8 cellular contexts compared by ENCODE assay signal in genomic region chr5:115586525-115587146, GRCh38. TPM values are rescaled to one million over a fixed set of nuclear protein-coding genes. Genes with fewer than 3 reads are reported as not detected.
DNase-seq lines count a peak whose midpoint lies in the region; ATAC-seq and TF ChIP-seq lines count a peak whose summit lies in the region.

No MANE protein-coding gene starts in this region.

- H3K4me3 Mint-ChIP-seq in activated T-helper 1 cell treated with anti-CD3 and anti-CD28 coated beads, Interleukin-12 subunit alpha, Interleukin-12 subunit beta, Interleukin-2, Interleukin-4 antibody, amounts not matched to agents 30 ng/mL and 10 ng/mL and 1 ng/mL, durations not matched to agents 14 hours and 24 hours and 36 hours = no peak overlapping the region

- intact Hi-C loops in testis (cut with DNase I; ENCODE audit: low total_unique reads) = loop anchor here (5.0 kb wide), 1 partner anchor 279 kb away; no protein-coding TSS in a partner anchor
- intact Hi-C loops in activated T-helper 1 cell treated with anti-CD3 and anti-CD28 coated beads, Interleukin-12 subunit alpha, Interleukin-12 subunit beta, Interleukin-2, Interleukin-4 antibody, amounts not matched to agents 30 ng/mL and 10 ng/mL and 1 ng/mL, durations not matched to agents 14 hours and 24 hours and 36 hours (cut with micrococcal nuclease) = loop anchor here (1.0 to 5.0 kb wide), 6 partner anchors 14 to 488 kb away; no protein-coding TSS in a partner anchor

- DNase-seq in HT-29 (ENCODE audit: low spot score) (peak; percentile 51), SK-MEL-5 (ENCODE audit: low read depth, low spot score) (peak; percentile 48), testis (no peak), NCI-H1930 (lab: John Stamatoyannopoulos, UW) (no peak)
- no peak for DNase-seq in activated T-helper 1 cell treated with anti-CD3 and anti-CD28 coated beads, Interleukin-12 subunit alpha, Interleukin-12 subunit beta, Interleukin-2, Interleukin-4 antibody, amounts not matched to agents 30 ng/mL and 10 ng/mL and 1 ng/mL, durations not matched to agents 14 hours and 24 hours and 36 hours (ENCODE audit: low spot score)

- WGBS in gastroesophageal sphincter (ENCODE audit: low coverage in 1 of 2), 2 donors = 42 to 43% methylated on average over 6 of the region's 6 CpGs
- WGBS in testis, 2 donors = 56 to 59% methylated on average over 6 of the region's 6 CpGs

- ATAC-seq in gastroesophageal sphincter (no peak), HG02870 (IDR thresholded peaks at IDR 0.05; ENCODE audit: unreplicated experiment) (no peak)

- H3K9me3 ChIP-seq in DOHH2 (ENCODE audit: control insufficient read depth, insufficient read depth, low read length) (no peaks in the 10 kb centered on the region), gastroesophageal sphincter (no peaks in the 10 kb centered on the region), testis (no peaks in the 10 kb centered on the region)

- peaks cover 2% of the 10 kb centered on the region for H3K4me1 Mint-ChIP-seq in activated T-helper 1 cell treated with anti-CD3 and anti-CD28 coated beads, Interleukin-12 subunit alpha, Interleukin-12 subunit beta, Interleukin-2, Interleukin-4 antibody, amounts not matched to agents 30 ng/mL and 10 ng/mL and 1 ng/mL, durations not matched to agents 14 hours and 24 hours and 36 hours (ENCODE audit: low read depth)

- TF ChIP-seq EP300 in gastroesophageal sphincter (IDR thresholded peaks at IDR 0.05) = no peak

- no peak overlapping the region for H3K4me2 ChIP-seq in DOHH2 (ENCODE audit: low read length)

- H4K20me1 ChIP-seq in DOHH2 (ENCODE audit: control insufficient read depth, insufficient read depth, low read depth, low read length) = no peaks in the 10 kb centered on the region

- no peak for TF ChIP-seq POLR2A in gastroesophageal sphincter (IDR thresholded peaks at IDR 0.05)
- TF ChIP-seq POLR2A in testis (IDR thresholded peaks at IDR 0.05) = no peak

- TF ChIP-seq CTCF in DOHH2 (IDR thresholded peaks at IDR 0.05; ENCODE audit: low read depth, low read length, poor library complexity, severe bottlenecking) (peak; percentile 51), gastroesophageal sphincter (IDR thresholded peaks at IDR 0.05) (peak; percentile 48 to 61 (median 55)), testis (IDR thresholded peaks at IDR 0.05) (peak; percentile 28 to 60 (median 43))

- no peak overlapping the region for H3K27ac ChIP-seq in DOHH2 (ENCODE audit: low read depth, low read length)
- no peak overlapping the region for H3K27ac ChIP-seq in gastroesophageal sphincter
- no peak overlapping the region for H3K27ac ChIP-seq in testis

- H3K27me3 ChIP-seq in DOHH2 (ENCODE audit: control insufficient read depth, low read length) (no peaks in the 10 kb centered on the region), gastroesophageal sphincter (no peaks in the 10 kb centered on the region), testis (no peaks in the 10 kb centered on the region)

- H3K4me3 ChIP-seq in DOHH2 (ENCODE audit: low read length) (no peak overlapping the region), gastroesophageal sphincter (no peak overlapping the region), testis (no peak overlapping the region)

- H3K27me3 Mint-ChIP-seq in activated T-helper 1 cell treated with anti-CD3 and anti-CD28 coated beads, Interleukin-12 subunit alpha, Interleukin-12 subunit beta, Interleukin-2, Interleukin-4 antibody, amounts not matched to agents 30 ng/mL and 10 ng/mL and 1 ng/mL, durations not matched to agents 14 hours and 24 hours and 36 hours (ENCODE audit: insufficient read depth) = peaks cover 2% of the 10 kb centered on the region

- no peaks in the 10 kb centered on the region for H3K9me3 Mint-ChIP-seq in activated T-helper 1 cell treated with anti-CD3 and anti-CD28 coated beads, Interleukin-12 subunit alpha, Interleukin-12 subunit beta, Interleukin-2, Interleukin-4 antibody, amounts not matched to agents 30 ng/mL and 10 ng/mL and 1 ng/mL, durations not matched to agents 14 hours and 24 hours and 36 hours

- no peaks in the 10 kb centered on the region for H3K9me2 ChIP-seq in DOHH2 (replicated peaks; ENCODE audit: control insufficient read depth, low read length)

- H3K4me1 ChIP-seq in DOHH2 (ENCODE audit: control insufficient read depth, low read length) (no peaks in the 10 kb centered on the region), gastroesophageal sphincter (peaks cover 0 to 20% (median 4%) of the 10 kb centered on the region in 3 donors), testis (no peaks in the 10 kb centered on the region)

- H3F3A ChIP-seq in DOHH2 (ENCODE audit: control insufficient read depth, insufficient read depth) = no peaks in the 10 kb centered on the region

- H3K79me2 ChIP-seq in DOHH2 (ENCODE audit: control insufficient read depth, low read length) = no peaks in the 10 kb centered on the region

- H3K36me3 ChIP-seq in DOHH2 (ENCODE audit: control insufficient read depth, low read length) (no peaks in the 10 kb centered on the region), gastroesophageal sphincter (no peaks in the 10 kb centered on the region), testis (ENCODE audit: low read depth, missing control alignments) (no peaks in the 10 kb centered on the region)

- H3K27ac Mint-ChIP-seq in activated T-helper 1 cell treated with anti-CD3 and anti-CD28 coated beads, Interleukin-12 subunit alpha, Interleukin-12 subunit beta, Interleukin-2, Interleukin-4 antibody, amounts not matched to agents 30 ng/mL and 10 ng/mL and 1 ng/mL, durations not matched to agents 14 hours and 24 hours and 36 hours = no peak overlapping the region

- in situ Hi-C loops in SK-MEL-5 (cut with HindIII; ENCODE audit: low pct_unique_long_range_greater_than_20kb, low sequenced_read_pairs) = no loop called here

- H3K36me3 Mint-ChIP-seq in activated T-helper 1 cell treated with anti-CD3 and anti-CD28 coated beads, Interleukin-12 subunit alpha, Interleukin-12 subunit beta, Interleukin-2, Interleukin-4 antibody, amounts not matched to agents 30 ng/mL and 10 ng/mL and 1 ng/mL, durations not matched to agents 14 hours and 24 hours and 36 hours (ENCODE audit: low read depth) = peaks cover 2% of the 10 kb centered on the region

RNA-seq across cellular contexts. Expression of gene TICAM2, which starts 15.6 kb away (rescaled TPM):
- 0.47 TPM in 1 of 2 replicates, not detected in the other for total RNA-seq in HT-29 (2014; rRNA removed; shearing (Covaris generic))
- total RNA-seq in SK-MEL-5 (2014; rRNA removed; shearing (Covaris generic)) = 0.08 TPM in 1 of 2 replicates, not detected in the other
- polyA plus RNA-seq in SK-MEL-5 (2015; cell fraction: cytosol; rRNA removed) = not detected in 2 replicates
- polyA plus RNA-seq in SK-MEL-5 (2015; cell fraction: nucleus; rRNA removed) = 0.42 TPM in 1 of 2 replicates, not detected in the other
- total RNA-seq in gastroesophageal sphincter (1 to 10 TPM; 1.2 to 4.7 (median 3.1) TPM), testis (under 1 TPM in 1 of 2 donors, not detected in 1; 0.68 TPM)
- 1.1 TPM for polyA plus RNA-seq in testis (ENCODE audit: insufficient read depth, low read depth, low replicate concordance)
- total RNA-seq in activated T-helper 1 cell treated with anti-CD3 and anti-CD28 coated beads, Interleukin-12 subunit alpha, Interleukin-12 subunit beta, Interleukin-2, Interleukin-4 antibody, amounts not matched to agents 30 ng/mL and 10 ng/mL and 1 ng/mL, durations not matched to agents 14 hours and 24 hours and 36 hours = 0.59 and 1.1 TPM in 2 replicates

RNA-seq across cellular contexts. Expression of gene TMED7, which starts 39.2 kb away (rescaled TPM):
- total RNA-seq in HT-29 (2014; rRNA removed; shearing (Covaris generic)) = 336 and 348 TPM in 2 replicates
- 101 and 105 TPM in 2 replicates for total RNA-seq in SK-MEL-5 (2014; rRNA removed; shearing (Covaris generic))
- polyA plus RNA-seq in SK-MEL-5 (2015; cell fraction: cytosol; rRNA removed) = 167 and 242 TPM in 2 replicates
- 23.4 and 39.8 TPM in 2 replicates for polyA plus RNA-seq in SK-MEL-5 (2015; cell fraction: nucleus; rRNA removed)
- total RNA-seq in gastroesophageal sphincter (100 to 1,000 TPM; 100 to 148 (median 120) TPM), testis (100 to 1,000 TPM in 1 of 2 donors, 10 to 100 TPM in 1; 89.3 to 119 TPM)
- polyA plus RNA-seq in testis (ENCODE audit: insufficient read depth, low read depth, low replicate concordance) = 43.6 TPM
- total RNA-seq in activated T-helper 1 cell treated with anti-CD3 and anti-CD28 coated beads, Interleukin-12 subunit alpha, Interleukin-12 subunit beta, Interleukin-2, Interleukin-4 antibody, amounts not matched to agents 30 ng/mL and 10 ng/mL and 1 ng/mL, durations not matched to agents 14 hours and 24 hours and 36 hours = 43.4 and 44.0 TPM in 2 replicates

RNA-seq across cellular contexts. Expression of gene FEM1C, which starts 42.1 kb away (rescaled TPM):
- 6.7 and 7.3 TPM in 2 replicates for total RNA-seq in HT-29 (2014; rRNA removed; shearing (Covaris generic))
- total RNA-seq in SK-MEL-5 (2014; rRNA removed; shearing (Covaris generic)) = 11.6 and 12.1 TPM in 2 replicates
- polyA plus RNA-seq in SK-MEL-5 (2015; cell fraction: cytosol; rRNA removed) = 7.0 and 8.7 TPM in 2 replicates
- polyA plus RNA-seq in SK-MEL-5 (2015; cell fraction: nucleus; rRNA removed) = 17.1 and 18.5 TPM in 2 replicates
- total RNA-seq in gastroesophageal sphincter = 10 to 100 TPM; 32.0 to 73.9 (median 44.7) TPM
- 10 to 100 TPM; 20.0 to 28.7 TPM for total RNA-seq in testis
- polyA plus RNA-seq in testis (ENCODE audit: insufficient read depth, low read depth, low replicate concordance) = 25.9 TPM
- 13.9 and 14.5 TPM in 2 replicates for total RNA-seq in activated T-helper 1 cell treated with anti-CD3 and anti-CD28 coated beads, Interleukin-12 subunit alpha, Interleukin-12 subunit beta, Interleukin-2, Interleukin-4 antibody, amounts not matched to agents 30 ng/mL and 10 ng/mL and 1 ng/mL, durations not matched to agents 14 hours and 24 hours and 36 hours

Comparison
In these comparisons a context has a peak if more than half of its experiments do, and no peak if none do; other contexts are left out.
1. DNase-seq: peak in HT-29 (single experiment) and SK-MEL-5 (single experiment); none in testis (single experiment), activated T-helper 1 cell treated with anti-CD3 and anti-CD28 coated beads, Interleukin-12 subunit alpha, Interleukin-12 subunit beta, Interleukin-2, Interleukin-4 antibody, amounts not matched to agents 30 ng/mL and 10 ng/mL and 1 ng/mL, durations not matched to agents 14 hours and 24 hours and 36 hours (single experiment) and NCI-H1930 (0 of 2).
2. Peak in every context shown above with its lines, with median percentiles within 50 percentile points of each other: CTCF ChIP-seq.